In the genomic region with DNA sequence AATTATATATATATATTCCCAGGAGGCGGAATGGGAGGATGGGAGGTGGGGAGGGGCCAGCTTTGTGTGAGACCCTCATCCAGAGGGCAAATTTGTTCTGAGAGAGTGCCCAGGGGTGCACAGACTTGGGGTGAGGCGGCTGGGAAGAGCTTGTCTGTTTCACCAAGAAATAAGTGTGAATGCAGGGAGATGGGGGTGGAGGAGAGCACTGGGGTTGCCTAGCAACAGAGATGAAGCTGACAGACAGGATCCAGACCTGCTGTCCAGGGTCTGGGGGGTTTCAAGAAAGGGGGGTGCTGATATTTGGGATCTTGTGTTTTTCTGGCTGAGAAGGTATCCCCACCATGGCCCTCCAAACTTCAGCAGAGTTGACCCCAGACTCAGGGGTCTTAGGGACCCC, we compare ENCODE assay signal across 16 cellular contexts. TPM values are rescaled to one million over a fixed set of nuclear protein-coding genes. Genes with fewer than 3 reads are reported as not detected.
DNase-seq lines count a peak whose midpoint lies in the region; ATAC-seq and TF ChIP-seq lines count a peak whose summit lies in the region.
"Had no signal": no experiment of that assay in that cellular context is flagged by ENCODE, and none has a peak within 500 bp of the region (broad histone marks: within the 10 kb centered on the region; RNA-seq: fewer than 3 reads in every experiment).

No MANE protein-coding gene starts in this region.

- no peak overlapping the region for H3K4ac ChIP-seq in mesendoderm (ENCODE audit: low read depth, low read length)

- no peak overlapping the region for H3K18ac ChIP-seq in mesendoderm (ENCODE audit: low read length)

- in situ Hi-C loops in gastrocnemius medialis (cut with MboI; ENCODE audit: low sequenced_read_pairs in 4 of 4) = loop anchor here in 1 of 4 donors (25.0 kb wide), 1 partner anchor 358 kb away; no protein-coding TSS in a partner anchor

- no peak overlapping the region for H2BK5ac ChIP-seq in mesendoderm (ENCODE audit: low read length)

- no peak for TF ChIP-seq POLR2A in gastrocnemius medialis (IDR thresholded peaks at IDR 0.05)

- intact Hi-C loops in head of caudate nucleus (cut with DNase I) (no loop called here), gastrocnemius medialis (cut with DNase I; ENCODE audit: low total_unique reads) (no loop called here)

- H3K56ac ChIP-seq in mesendoderm (ENCODE audit: low read length) = no peak overlapping the region

- DNase-seq in cardiac muscle cell (ENCODE audit: low read depth in 1 of 2, low spot score in 1 of 2) (peak in 1 of 2 donors; percentile 58), right atrium auricular region (ENCODE audit: low spot score) (no peak), H7 (peak; percentile 50), head of caudate nucleus (peak in 22 of 42 donors; percentile 22 to 80 (median 40)), gastrocnemius medialis (no peak), mesendoderm (no peak)
- DNase-seq: CD8-positive, alpha-beta T cell; EL; HCEC 1CT; MV-4-11; NCI-H187 treated with DMSO at 0.1 percent for 48 hours; NCI-H2171 treated with DMSO at 0.1 percent for 48 hours; Right ventricle myocardium superior had no signal

- no peak overlapping the region for H3K23ac ChIP-seq in mesendoderm (ENCODE audit: low read length)

- no peak overlapping the region for H4K8ac ChIP-seq in mesendoderm (ENCODE audit: low read depth, low read length)

- ATAC-seq in gastrocnemius medialis = no peak
- no peak for ATAC-seq in HG03342 (IDR thresholded peaks at IDR 0.05; ENCODE audit: unreplicated experiment)
- ATAC-seq: CD8-positive, alpha-beta T cell had no signal

- TF ChIP-seq CTCF in cardiac muscle cell (IDR thresholded peaks at IDR 0.05; ENCODE audit: low read depth, low read length) = no peak
- no peak for TF ChIP-seq CTCF in right atrium auricular region (IDR thresholded peaks at IDR 0.05)
- no peak for TF ChIP-seq CTCF in gastrocnemius medialis (IDR thresholded peaks at IDR 0.05 in 4 of 5, conservative IDR thresholded peaks at IDR 0.05 in 1 of 5)

- no peak overlapping the region for H3K9ac ChIP-seq in mesendoderm (ENCODE audit: low read length)

- WGBS in mesendoderm (ENCODE audit: extremely low coverage, insufficient coverage, low lambda C conversion rate) = no CpG with 5 or more reads among the region's 2 CpGs

- peaks cover 30% of the 10 kb centered on the region for H3K4me1 ChIP-seq in cardiac muscle cell (ENCODE audit: low read depth)
- no peaks in the 10 kb centered on the region for H3K4me1 ChIP-seq in right atrium auricular region
- no peaks in the 10 kb centered on the region for H3K4me1 ChIP-seq in gastrocnemius medialis
- no peaks in the 10 kb centered on the region for H3K4me1 ChIP-seq in mesendoderm (ENCODE audit: control insufficient read depth, low read depth, low read length)

- no peak overlapping the region for H2BK120ac ChIP-seq in mesendoderm (ENCODE audit: low read depth, low read length)

- H3K27me3 ChIP-seq in cardiac muscle cell (no peaks in the 10 kb centered on the region), right atrium auricular region (no peaks in the 10 kb centered on the region), H7 (ENCODE audit: control insufficient read depth, insufficient read depth, low read length) (no peaks in the 10 kb centered on the region), gastrocnemius medialis (peaks cover 2 to 12% (median 11%) of the 10 kb centered on the region in 3 donors), mesendoderm (ENCODE audit: insufficient read depth, low read length, poor library complexity) (no peaks in the 10 kb centered on the region)

- no peak overlapping the region for H2BK15ac ChIP-seq in mesendoderm (replicated peaks; ENCODE audit: low read depth)

- no peaks in the 10 kb centered on the region for H3K9me3 ChIP-seq in cardiac muscle cell (ENCODE audit: low read depth)
- no peaks in the 10 kb centered on the region for H3K9me3 ChIP-seq in right atrium auricular region
- H3K9me3 ChIP-seq in gastrocnemius medialis = no peaks in the 10 kb centered on the region

- no peaks in the 10 kb centered on the region for H3K79me2 ChIP-seq in mesendoderm (ENCODE audit: control insufficient read depth, insufficient read depth, low read length)

- H3K4me2 ChIP-seq in mesendoderm (ENCODE audit: low read length) = no peak overlapping the region

- H3K79me1 ChIP-seq in mesendoderm (ENCODE audit: low read length) = no peaks in the 10 kb centered on the region

- no peak overlapping the region for H2AK5ac ChIP-seq in mesendoderm (ENCODE audit: low read length)

- no peak overlapping the region for H3K4me3 ChIP-seq in cardiac muscle cell
- H3K4me3 ChIP-seq in right atrium auricular region = no peak overlapping the region
- H3K4me3 ChIP-seq in H7 (ENCODE audit: insufficient read depth, low read depth, low read length) = no peak overlapping the region
- H3K4me3 ChIP-seq in gastrocnemius medialis = no peak overlapping the region
- no peak overlapping the region for H3K4me3 ChIP-seq in mesendoderm (ENCODE audit: low read length)
- H3K4me3 ChIP-seq: SK-N-MC had no signal

- H3K36me3 ChIP-seq in cardiac muscle cell = no peaks in the 10 kb centered on the region
- H3K36me3 ChIP-seq in right atrium auricular region = no peaks in the 10 kb centered on the region
- H3K36me3 ChIP-seq in H7 (replicated peaks; ENCODE audit: control insufficient read depth, insufficient read depth, low read length) = no peaks in the 10 kb centered on the region
- H3K36me3 ChIP-seq in gastrocnemius medialis = no peaks in the 10 kb centered on the region
- H3K36me3 ChIP-seq in mesendoderm (ENCODE audit: control insufficient read depth, insufficient read depth, low read length) = no peaks in the 10 kb centered on the region

- H3K27ac ChIP-seq in cardiac muscle cell (peak overlapping the region; percentile 73), right atrium auricular region (no peak overlapping the region), gastrocnemius medialis (no peak overlapping the region), mesendoderm (ENCODE audit: low read depth, low read length) (no peak overlapping the region)
- H3K27ac ChIP-seq: HL-60, SK-N-MC had no signal

- H4K5ac ChIP-seq in mesendoderm (ENCODE audit: low read length) = no peak overlapping the region

RNA-seq across cellular contexts. Expression of a gene that starts 18.6 kb away (rescaled TPM):
- 2.2 and 18.1 TPM in 2 replicates for total RNA-seq in cardiac muscle cell
- 5.1 and 18.7 TPM in 2 replicates for polyA plus RNA-seq in cardiac muscle cell
- total RNA-seq in right atrium auricular region = 1 to 10 TPM; 2.6 to 4.2 TPM
- 9.4 and 11.1 TPM in 2 replicates for total RNA-seq in H7 (2014; rRNA removed; shearing (Covaris generic))
- total RNA-seq in gastrocnemius medialis = 1 to 10 TPM; 1.3 to 2.9 (median 1.7) TPM
- 5.3 TPM for polyA plus RNA-seq in mesendoderm (2013, experiment 1 of 2)
- polyA plus RNA-seq in mesendoderm (2013, experiment 2 of 2) = 5.1 TPM

RNA-seq across cellular contexts. Expression of a gene that starts 49.5 kb away (rescaled TPM):
- total RNA-seq in cardiac muscle cell (47.9 and 107 TPM in 2 replicates), right atrium auricular region (10 to 100 TPM; 26.3 to 36.6 TPM), gastrocnemius medialis (10 to 100 TPM in 2 of 4 donors, 1 to 10 TPM in 2; 8.0 to 12.9 (median 10.1) TPM)
- polyA plus RNA-seq in cardiac muscle cell = 122 and 206 TPM in 2 replicates
- 90.2 and 92.2 TPM in 2 replicates for total RNA-seq in H7 (2014; rRNA removed; shearing (Covaris generic))
- polyA plus RNA-seq in mesendoderm (2013, experiment 1 of 2) = 52.7 TPM
- polyA plus RNA-seq in mesendoderm (2013, experiment 2 of 2) = 54.8 TPM

Comparison
In these comparisons a context has a peak if more than half of its experiments do, and no peak if none do; other contexts are left out.
1. DNase-seq: peak in H7 (single experiment) and head of caudate nucleus (22 of 42); none in right atrium auricular region (single experiment), gastrocnemius medialis (0 of 2) and mesendoderm (single experiment).